Comparison of ENCODE assay signal across 10 cellular contexts in the genomic region with DNA sequence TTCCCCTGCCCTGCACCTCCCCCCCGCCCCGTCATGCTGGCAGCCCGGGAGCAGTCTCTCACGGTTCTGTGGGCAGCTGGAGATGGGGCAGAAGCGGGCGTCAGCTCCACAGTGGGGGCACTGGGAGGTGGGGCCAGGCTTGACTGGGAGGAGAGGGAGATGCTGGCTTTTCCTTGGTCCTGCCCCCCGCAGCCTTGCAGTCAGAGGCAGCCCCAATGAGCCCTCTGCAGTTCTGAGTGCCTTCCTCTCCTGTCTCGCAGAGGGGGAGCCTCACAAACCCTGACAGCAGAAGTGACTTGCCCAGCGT. TPM values are rescaled to one million over a fixed set of nuclear protein-coding genes. Genes with fewer than 3 reads are reported as not detected.
DNase-seq lines count a peak whose midpoint lies in the region; ATAC-seq and TF ChIP-seq lines count a peak whose summit lies in the region.
"Had no signal": no experiment of that assay in that cellular context is flagged by ENCODE, and none has a peak within 500 bp of the region (broad histone marks: within the 10 kb centered on the region; RNA-seq: fewer than 3 reads in every experiment).

No MANE protein-coding gene starts in this region.

- ATAC-seq in Right ventricle myocardium inferior (peak; percentile 4), GM21528 (IDR thresholded peaks at IDR 0.05; ENCODE audit: low FRiP score, unreplicated experiment) (no peak)

- peaks cover 35% of the 10 kb centered on the region for H3K4me1 ChIP-seq in osteoblast (ENCODE audit: insufficient read depth, low read length)
- peaks cover 74% of the 10 kb centered on the region for H3K4me1 ChIP-seq in vagina

- H3K4me3 ChIP-seq in osteoblast (ENCODE audit: insufficient read depth, low read length) = peak overlapping the region; percentile 39
- H3K4me3 ChIP-seq in vagina = peak overlapping the region in 1 of 2 donors; percentile 6

- H4K20me1 ChIP-seq in osteoblast (ENCODE audit: insufficient read depth, low read length) = peaks cover 3% of the 10 kb centered on the region

- peak overlapping the region; percentile 78 for H3K4me2 ChIP-seq in osteoblast (ENCODE audit: insufficient read depth, low read length)

- peak overlapping the region; percentile 66 for H3K27ac ChIP-seq in osteoblast (ENCODE audit: low read depth, low read length)
- H3K27ac ChIP-seq in vagina = peak overlapping the region; percentile 93

- H2AFZ ChIP-seq in osteoblast (ENCODE audit: low read length) = peak overlapping the region; percentile 53

- TF ChIP-seq CTCF in osteoblast (IDR thresholded peaks at IDR 0.05; ENCODE audit: extremely low read depth, low read depth, low read length) = no peak
- TF ChIP-seq CTCF in vagina (IDR thresholded peaks at IDR 0.05) = no peak

- TF ChIP-seq POLR2A in vagina (IDR thresholded peaks at IDR 0.05) = no peak
- TF ChIP-seq POLR2A in erythroblast (IDR thresholded peaks at IDR 0.05; ENCODE audit: low read length) = no peak

- H3K9me3 ChIP-seq in osteoblast (ENCODE audit: low read depth, low read length) (no peaks in the 10 kb centered on the region), vagina (no peaks in the 10 kb centered on the region)

- peaks cover 87% of the 10 kb centered on the region for H3K79me2 ChIP-seq in osteoblast (ENCODE audit: insufficient read depth, low read length)

- H3K27me3 ChIP-seq in osteoblast (ENCODE audit: insufficient read depth, low read length) (no peaks in the 10 kb centered on the region), vagina (no peaks in the 10 kb centered on the region)

- H3K36me3 ChIP-seq in osteoblast (ENCODE audit: insufficient read depth, low read length) (no peaks in the 10 kb centered on the region), vagina (no peaks in the 10 kb centered on the region)

- DNase-seq in Right ventricle myocardium inferior (ENCODE audit: missing footprints) (peak; percentile 45), cardiac septum (ENCODE audit: low spot score) (no peak), glomerular visceral epithelial cell (ENCODE audit: extremely low spot score) (peak; percentile 84), osteoblast (ENCODE audit: insufficient read length, low spot score, missing footprints) (peak; percentile 92), vagina (ENCODE audit: extremely low spot score in 2 of 2) (no peak), erythroblast (lab: John Stamatoyannopoulos, UW) (no peak), NCI-H2171 treated with DMSO at 0.1 percent for 48 hours (lab: John Stamatoyannopoulos, UW) (no peak)
- DNase-seq: activated CD4-positive, CD25-positive, alpha-beta regulatory T cell; NCI-H1694 had no signal

- intact Hi-C loops in Right ventricle myocardium inferior (cut with DNase I) = no loop called here
- intact Hi-C loops in cardiac septum (cut with DNase I) = no loop called here
- intact Hi-C loops in vagina (cut with DNase I) = no loop called here

RNA-seq across cellular contexts. Expression of a gene that starts 21.7 kb away (rescaled TPM):
- total RNA-seq in Right ventricle myocardium inferior (59.9 TPM), cardiac septum (59.8 TPM), osteoblast (33.3 and 39.1 TPM in 2 replicates), vagina (75.6 TPM)

Comparison
In these comparisons a context has a peak if more than half of its experiments do, and no peak if none do; other contexts are left out.
1. DNase-seq: peak in Right ventricle myocardium inferior (single experiment), glomerular visceral epithelial cell (single experiment) and osteoblast (single experiment); none in cardiac septum (single experiment), vagina (0 of 2), erythroblast (0 of 2) and NCI-H2171 treated with DMSO at 0.1 percent for 48 hours (single experiment).